ENCODE assay signal across 9 cellular contexts in the genomic region with DNA sequence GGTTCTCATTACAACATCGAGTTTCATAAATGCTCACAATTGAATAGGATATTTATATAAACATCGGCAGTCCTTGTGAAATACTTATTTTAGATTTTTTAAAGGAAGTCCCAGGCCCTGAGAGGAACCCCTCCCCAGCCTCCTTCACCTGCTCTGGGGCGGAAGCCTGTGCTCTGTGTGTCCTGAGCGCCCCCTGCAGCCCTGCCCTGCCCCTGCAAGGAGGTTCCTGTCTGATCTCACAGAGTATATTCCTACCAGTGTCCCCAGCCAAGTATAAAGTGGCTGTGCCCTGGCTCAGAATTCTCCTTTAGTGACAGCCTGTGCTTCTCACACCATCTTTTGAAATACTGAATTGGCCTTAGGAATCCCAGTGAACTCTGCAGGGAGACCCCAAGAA.
A peak's percentile ranks its signal among the peaks of the same experiment; 100 is the strongest.
DNase-seq lines count a peak whose midpoint lies in the region; ATAC-seq, FAIRE-seq and TF ChIP-seq lines count a peak whose summit lies in the region.
"Had no signal": no experiment of that assay in that cellular context is flagged by ENCODE, and none has a peak within 500 bp of the region (broad histone marks: within the 10 kb centered on the region; RNA-seq: fewer than 3 reads in every experiment).

No MANE protein-coding gene starts in this region.

- TF ChIP-seq CTCF in kidney (IDR thresholded peaks at IDR 0.05; ENCODE audit: borderline replicate concordance, extremely low read depth, insufficient read depth), result no peak

- peaks cover 5% of the 10 kb centered on the region for H3K27me3 Mint-ChIP-seq in IgD-negative memory B cell
- H3K27me3 Mint-ChIP-seq in central memory CD8-positive, alpha-beta T cell, result no peaks in the 10 kb centered on the region

- H3K9ac ChIP-seq in kidney (ENCODE audit: low read length in 2 of 2), result no peak overlapping the region

- no peak overlapping the region for H3K27ac ChIP-seq in kidney (ENCODE audit: low read depth in 2 of 2, low read length in 2 of 2)

- H3K9me3 Mint-ChIP-seq in IgD-negative memory B cell, result no peaks in the 10 kb centered on the region
- H3K9me3 Mint-ChIP-seq in central memory CD8-positive, alpha-beta T cell, result no peaks in the 10 kb centered on the region
- H3K9me3 Mint-ChIP-seq: stimulated activated naive CD8-positive, alpha-beta T cell treated with anti-CD3 and anti-CD28 coated beads, Interleukin-15, Interleukin-2, amounts not matched to agents 100 ng/mL and 50 ng/mL, for 24 hours had no signal

- H3K4me1 Mint-ChIP-seq in IgD-negative memory B cell, result no peaks in the 10 kb centered on the region
- H3K4me1 Mint-ChIP-seq in central memory CD8-positive, alpha-beta T cell, result peaks cover 16% of the 10 kb centered on the region

- H3K4me1 ChIP-seq in kidney (ENCODE audit: control insufficient read depth in 1 of 2, insufficient read depth in 1 of 2, low read depth in 1 of 2, low read length in 2 of 2), result no peaks in the 10 kb centered on the region

- peak overlapping the region in 3 of 4 donors; percentile 30 to 65 (median 39) for H3K4me3 Mint-ChIP-seq in IgD-negative memory B cell
- H3K4me3 Mint-ChIP-seq in central memory CD8-positive, alpha-beta T cell, result peak overlapping the region; percentile 44
- H3K4me3 Mint-ChIP-seq: stimulated activated naive CD8-positive, alpha-beta T cell treated with anti-CD3 and anti-CD28 coated beads, Interleukin-15, Interleukin-2, amounts not matched to agents 100 ng/mL and 50 ng/mL, for 24 hours had no signal

- H3K36me3 Mint-ChIP-seq in IgD-negative memory B cell, result no peaks in the 10 kb centered on the region
- peaks cover 3% of the 10 kb centered on the region for H3K36me3 Mint-ChIP-seq in central memory CD8-positive, alpha-beta T cell (ENCODE audit: insufficient read depth)

- H3K4me3 ChIP-seq in kidney (ENCODE audit: low read length in 2 of 2), result no peak overlapping the region

- FAIRE-seq in frontal cortex (lab: Jason Lieb, UNC) (no peak), kidney (lab: Jason Lieb, UNC) (no peak)

- peak; percentile 79 for DNase-seq in activated CD4-positive, alpha-beta T cell treated with anti-CD3 and anti-CD28 coated beads for 48 hours
- DNase-seq in central memory CD8-positive, alpha-beta T cell (ENCODE audit: low spot score in 2 of 2), result peak; percentile 34 to 56
- peak; percentile 31 to 35 for DNase-seq in stimulated activated CD8-positive, alpha-beta memory T cell treated with anti-CD3 and anti-CD28 coated beads, Interleukin-4, amount 100 ng/mL, for 4 hours (ENCODE audit: low read depth in 2 of 2, low spot score in 1 of 2)
- DNase-seq in frontal cortex (ENCODE audit: low spot score in 2 of 2) (no peak), kidney (no peak), foreskin melanocyte (no peak), NCI-H446 treated with DMSO at 0.1 percent for 48 hours (lab: John Stamatoyannopoulos, UW) (no peak)

- no peak overlapping the region for H3K27ac Mint-ChIP-seq in IgD-negative memory B cell
- H3K27ac Mint-ChIP-seq in central memory CD8-positive, alpha-beta T cell (ENCODE audit: low read depth), result peak overlapping the region; percentile 65
- H3K27ac Mint-ChIP-seq: stimulated activated naive CD8-positive, alpha-beta T cell treated with anti-CD3 and anti-CD28 coated beads, Interleukin-15, Interleukin-2, amounts not matched to agents 100 ng/mL and 50 ng/mL, for 24 hours had no signal

- no peaks in the 10 kb centered on the region for H3K36me3 ChIP-seq in kidney (ENCODE audit: control insufficient read depth in 1 of 2, insufficient read depth in 2 of 2, low read length in 2 of 2)

- intact Hi-C loops in kidney (cut with DNase I), result no loop called here

- ATAC-seq in central memory CD8-positive, alpha-beta T cell (replicated peaks; ENCODE audit: extremely low read depth, poor library complexity, severe bottlenecking), result no peak

- no peaks in the 10 kb centered on the region for H3K9me3 ChIP-seq in kidney (ENCODE audit: control insufficient read depth in 1 of 2, low read length in 2 of 2)

Comparison
In these comparisons a context has a peak if more than half of its experiments do, and no peak if none do; other contexts are left out.
1. DNase-seq: peak in activated CD4-positive, alpha-beta T cell treated with anti-CD3 and anti-CD28 coated beads for 48 hours (single experiment), central memory CD8-positive, alpha-beta T cell (2 of 2) and stimulated activated CD8-positive, alpha-beta memory T cell treated with anti-CD3 and anti-CD28 coated beads, Interleukin-4, amount 100 ng/mL, for 4 hours (2 of 2); none in frontal cortex (0 of 2), kidney (single experiment), foreskin melanocyte (single experiment) and NCI-H446 treated with DMSO at 0.1 percent for 48 hours (single experiment).